ENCODE assay signal across 10 cellular contexts in genomic region chr3:177591371-177591770, GRCh38.
DNase-seq lines count a peak whose midpoint lies in the region; ATAC-seq and TF ChIP-seq lines count a peak whose summit lies in the region.
"Had no signal": no experiment of that assay in that cellular context is flagged by ENCODE, and none has a peak within 500 bp of the region (broad histone marks: within the 10 kb centered on the region; RNA-seq: fewer than 3 reads in every experiment).

No MANE protein-coding gene starts in this region.

- no peak for TF ChIP-seq EP300 in esophagus muscularis mucosa (IDR thresholded peaks at IDR 0.05)

- peak overlapping the region in 3 of 4 donors; percentile 9 to 47 (median 35) for H3K27ac ChIP-seq in esophagus muscularis mucosa (replicated peaks in 1 of 4)
- H3K27ac ChIP-seq: cardiac muscle cell had no signal

- H3K9me3 ChIP-seq in esophagus muscularis mucosa, result no peaks in the 10 kb centered on the region

- H3K4me3 ChIP-seq in esophagus muscularis mucosa, result no peak overlapping the region
- H3K4me3 ChIP-seq: cardiac muscle cell had no signal

- no peaks in the 10 kb centered on the region for H3K9me3 Mint-ChIP-seq in stimulated activated effector memory CD8-positive, alpha-beta T cell treated with anti-CD3 and anti-CD28 coated beads, Interleukin-12 subunit alpha, Interleukin-12 subunit beta, amount 100 ng/mL, for 72 hours
- H3K9me3 Mint-ChIP-seq: IgD-negative memory B cell had no signal

- ATAC-seq in GM18502 (IDR thresholded peaks at IDR 0.05; ENCODE audit: poor library complexity, unreplicated experiment) (peak; percentile 80), GM21825 (IDR thresholded peaks at IDR 0.05; ENCODE audit: unreplicated experiment) (peak; percentile 70)
- no peak for ATAC-seq in stimulated activated effector memory CD8-positive, alpha-beta T cell treated with anti-CD3 and anti-CD28 coated beads, Interleukin-12 subunit alpha, Interleukin-12 subunit beta, amount 100 ng/mL, for 72 hours

- no peak for TF ChIP-seq CTCF in esophagus muscularis mucosa (IDR thresholded peaks at IDR 0.05)

- DNase-seq in NCI-H146 treated with DMSO at 0.1 percent for 48 hours (lab: John Stamatoyannopoulos, UW; ENCODE audit: unreplicated experiment) (peak; percentile 30), esophagus muscularis mucosa (ENCODE audit: extremely low spot score) (no peak), KG1 (lab: John Stamatoyannopoulos, UW) (no peak), erythroblast (lab: John Stamatoyannopoulos, UW) (no peak)
- DNase-seq in stimulated activated effector memory CD8-positive, alpha-beta T cell treated with anti-CD3 and anti-CD28 coated beads, Interleukin-12 subunit alpha, Interleukin-12 subunit beta, amount 100 ng/mL, for 72 hours (ENCODE audit: low spot score in 2 of 2), result no peak
- DNase-seq in activated T-cell treated with anti-CD3 and anti-CD28 coated beads, Interleukin-2, amount 50 U/mL, for 1 hour, result no peak

- peaks cover 40% of the 10 kb centered on the region for H3K4me1 Mint-ChIP-seq in stimulated activated effector memory CD8-positive, alpha-beta T cell treated with anti-CD3 and anti-CD28 coated beads, Interleukin-12 subunit alpha, Interleukin-12 subunit beta, amount 100 ng/mL, for 72 hours

- H3K4me1 ChIP-seq in esophagus muscularis mucosa, result peaks cover 5 to 52% (median 41%) of the 10 kb centered on the region in 4 donors

- no peaks in the 10 kb centered on the region for H3K27me3 ChIP-seq in esophagus muscularis mucosa
- H3K27me3 ChIP-seq: cardiac muscle cell had no signal

- WGBS in esophagus muscularis mucosa, result 66% methylated on average over 3 of the region's 4 CpGs

- no peaks in the 10 kb centered on the region for H3K36me3 Mint-ChIP-seq in stimulated activated effector memory CD8-positive, alpha-beta T cell treated with anti-CD3 and anti-CD28 coated beads, Interleukin-12 subunit alpha, Interleukin-12 subunit beta, amount 100 ng/mL, for 72 hours
- H3K36me3 Mint-ChIP-seq: IgD-negative memory B cell had no signal

- intact Hi-C loops in esophagus muscularis mucosa (cut with DNase I), result no loop called here

- H3K36me3 ChIP-seq in esophagus muscularis mucosa, result no peaks in the 10 kb centered on the region
- H3K36me3 ChIP-seq: cardiac muscle cell had no signal

- TF ChIP-seq POLR2A in esophagus muscularis mucosa (IDR thresholded peaks at IDR 0.05; ENCODE audit: low read depth) (no peak), erythroblast (IDR thresholded peaks at IDR 0.05; ENCODE audit: low read length) (no peak)

- no peak overlapping the region for H3K4me3 Mint-ChIP-seq in stimulated activated effector memory CD8-positive, alpha-beta T cell treated with anti-CD3 and anti-CD28 coated beads, Interleukin-12 subunit alpha, Interleukin-12 subunit beta, amount 100 ng/mL, for 72 hours
- H3K4me3 Mint-ChIP-seq: IgD-negative memory B cell had no signal

- H3K27ac Mint-ChIP-seq in stimulated activated effector memory CD8-positive, alpha-beta T cell treated with anti-CD3 and anti-CD28 coated beads, Interleukin-12 subunit alpha, Interleukin-12 subunit beta, amount 100 ng/mL, for 72 hours, result peak overlapping the region; percentile 77
- H3K27ac Mint-ChIP-seq: IgD-negative memory B cell had no signal
